21 cellular contexts compared by ENCODE assay signal in genomic region chr10:27372095-27372494, GRCh38.
DNase-seq lines count a peak whose midpoint lies in the region; ATAC-seq, FAIRE-seq and TF ChIP-seq lines count a peak whose summit lies in the region.
"Had no signal": no experiment of that assay in that cellular context is flagged by ENCODE, and none has a peak within 500 bp of the region (broad histone marks: within the 10 kb centered on the region; RNA-seq: fewer than 3 reads in every experiment).

No MANE protein-coding gene starts in this region.

- ATAC-seq in omental fat pad (ENCODE audit: low FRiP score): no peak
- ATAC-seq in naive thymus-derived CD4-positive, alpha-beta T cell: no peak
- ATAC-seq: GM12878 had no signal

- H3K4me1 ChIP-seq in astrocyte (ENCODE audit: insufficient read depth, low read length): no peaks in the 10 kb centered on the region
- no peaks in the 10 kb centered on the region for H3K4me1 ChIP-seq in naive thymus-derived CD4-positive, alpha-beta T cell (ENCODE audit: control insufficient read depth in 2 of 2, insufficient read depth in 2 of 2, low read length in 2 of 2)

- no peaks in the 10 kb centered on the region for H3K79me2 ChIP-seq in astrocyte (ENCODE audit: insufficient read depth, low read length)

- no peak overlapping the region for H3K4me3 ChIP-seq in AG10803 (ENCODE audit: low read length)
- H3K4me3 ChIP-seq in HFF-Myc (replicated peaks; ENCODE audit: low read depth, low read length): no peak overlapping the region
- no peak overlapping the region for H3K4me3 ChIP-seq in astrocyte (ENCODE audit: insufficient read depth, low read depth, low read length)
- no peak overlapping the region for H3K4me3 ChIP-seq in naive thymus-derived CD4-positive, alpha-beta T cell (ENCODE audit: low read length)
- H3K4me3 ChIP-seq: GM12878 had no signal

- no peaks in the 10 kb centered on the region for H3K27me3 ChIP-seq in astrocyte (ENCODE audit: insufficient read depth, low read length)
- no peaks in the 10 kb centered on the region for H3K27me3 ChIP-seq in naive thymus-derived CD4-positive, alpha-beta T cell (ENCODE audit: control insufficient read depth in 2 of 2, insufficient read depth in 2 of 2, low read length in 2 of 2)

- H3K4me3 Mint-ChIP-seq in astrocyte (ENCODE audit: unreplicated experiment): no peak overlapping the region
- no peak overlapping the region for H3K4me3 Mint-ChIP-seq in naive thymus-derived CD4-positive, alpha-beta T cell
- H3K4me3 Mint-ChIP-seq: B cell; CD4-positive, CD25-positive, alpha-beta regulatory T cell had no signal

- H2AFZ ChIP-seq in astrocyte (ENCODE audit: low read depth, low read length): no peak overlapping the region

- peaks cover 2% of the 10 kb centered on the region for H3K27me3 Mint-ChIP-seq in astrocyte (ENCODE audit: low read depth, unreplicated experiment)
- H3K27me3 Mint-ChIP-seq in naive thymus-derived CD4-positive, alpha-beta T cell: peaks cover 0 to 15% (median 8%) of the 10 kb centered on the region in 5 donors

- no peaks in the 10 kb centered on the region for H3K9me3 ChIP-seq in astrocyte (ENCODE audit: insufficient read depth, low read depth, low read length)
- no peaks in the 10 kb centered on the region for H3K9me3 ChIP-seq in naive thymus-derived CD4-positive, alpha-beta T cell (ENCODE audit: control insufficient read depth in 2 of 3, low read length in 3 of 3)

- H3K4me2 ChIP-seq in astrocyte (ENCODE audit: low read length): no peak overlapping the region
- H3K4me2 ChIP-seq: KMS-11 had no signal

- no peaks in the 10 kb centered on the region for H4K20me1 ChIP-seq in astrocyte (ENCODE audit: insufficient read depth, low read length)

- H3K9me3 Mint-ChIP-seq in astrocyte (ENCODE audit: unreplicated experiment): no peaks in the 10 kb centered on the region
- no peaks in the 10 kb centered on the region for H3K9me3 Mint-ChIP-seq in naive thymus-derived CD4-positive, alpha-beta T cell
- H3K9me3 Mint-ChIP-seq: CD4-positive, CD25-positive, alpha-beta regulatory T cell had no signal

- POLR2A ChIA-PET in naive thymus-derived CD4-positive, alpha-beta T cell (lab: Charles Lee): no interaction called here

- intact Hi-C loops in naive thymus-derived CD4-positive, alpha-beta T cell (cut with micrococcal nuclease): loop anchor here in 1 of 2 donors (10.0 kb wide), 1 partner anchor 873 kb away; no protein-coding TSS in a partner anchor

- H3K36me3 ChIP-seq in astrocyte (ENCODE audit: insufficient read depth, low read length): no peaks in the 10 kb centered on the region
- no peaks in the 10 kb centered on the region for H3K36me3 ChIP-seq in naive thymus-derived CD4-positive, alpha-beta T cell (ENCODE audit: control insufficient read depth in 2 of 3, insufficient read depth in 3 of 3, low read length in 3 of 3)

- no peak overlapping the region for H3K9ac ChIP-seq in astrocyte (ENCODE audit: low read length)
- H3K9ac ChIP-seq: KMS-11 had no signal

- TF ChIP-seq CTCF in AG10803 (conservative IDR thresholded peaks at IDR 0.05; ENCODE audit: low read length) (no peak), HFF-Myc (IDR thresholded peaks at IDR 0.05; ENCODE audit: low read depth, low read length, missing control alignments) (no peak), astrocyte (IDR thresholded peaks at IDR 0.05; ENCODE audit: insufficient read depth, low read depth, low read length) (no peak), omental fat pad (IDR thresholded peaks at IDR 0.05) (no peak)

- H3K4me1 Mint-ChIP-seq in astrocyte (ENCODE audit: low read depth, unreplicated experiment): no peaks in the 10 kb centered on the region
- no peaks in the 10 kb centered on the region for H3K4me1 Mint-ChIP-seq in naive thymus-derived CD4-positive, alpha-beta T cell
- H3K4me1 Mint-ChIP-seq: CD4-positive, CD25-positive, alpha-beta regulatory T cell had no signal

- no peak overlapping the region for H3K27ac Mint-ChIP-seq in astrocyte (ENCODE audit: unreplicated experiment)
- no peak overlapping the region for H3K27ac Mint-ChIP-seq in naive thymus-derived CD4-positive, alpha-beta T cell
- H3K27ac Mint-ChIP-seq: B cell; CD4-positive, CD25-positive, alpha-beta regulatory T cell had no signal

- no peak for FAIRE-seq in astrocyte (lab: Jason Lieb, UNC)
- FAIRE-seq: GM12878 had no signal

- CTCF ChIA-PET in naive thymus-derived CD4-positive, alpha-beta T cell (lab: Charles Lee): no interaction called here

- no peak overlapping the region for H3K27ac ChIP-seq in astrocyte (ENCODE audit: low read depth, low read length)
- no peak overlapping the region for H3K27ac ChIP-seq in naive thymus-derived CD4-positive, alpha-beta T cell (ENCODE audit: low read depth, low read length)
- H3K27ac ChIP-seq: HL-60, KMS-11 had no signal

- peak; percentile 8 for DNase-seq in AG10803 (ENCODE audit: low read depth)
- peak; percentile 20 for DNase-seq in HFF-Myc (ENCODE audit: extremely low read depth, low read depth)
- DNase-seq in astrocyte (ENCODE audit: low read depth): peak; percentile 2
- DNase-seq in fibroblast of peridontal ligament (ENCODE audit: extremely low read depth): peak; percentile 60
- DNase-seq in NCI-H2107 treated with DMSO at 0.1 percent for 48 hours (lab: John Stamatoyannopoulos, UW; ENCODE audit: unreplicated experiment): no peak
- DNase-seq in omental fat pad (ENCODE audit: low spot score): no peak
- DNase-seq in activated naive CD4-positive, alpha-beta T cell (lab: John Stamatoyannopoulos, UW): no peak
- DNase-seq in naive thymus-derived CD4-positive, alpha-beta T cell: no peak
- DNase-seq: CD4-positive, CD25-positive, alpha-beta regulatory T cell; COR-L47; DMS 273 treated with DMSO at 0.1 percent for 48 hours; GOT3; NCI-H1436 treated with DMSO at 0.1 percent for 48 hours; NCI-H2081; NCI-H446 treated with DMSO at 0.1 percent for 48 hours; OCI-M1; RPMI8226 had no signal

- H3K36me3 Mint-ChIP-seq in astrocyte (ENCODE audit: low read depth, unreplicated experiment): no peaks in the 10 kb centered on the region
- no peaks in the 10 kb centered on the region for H3K36me3 Mint-ChIP-seq in naive thymus-derived CD4-positive, alpha-beta T cell
- H3K36me3 Mint-ChIP-seq: CD4-positive, CD25-positive, alpha-beta regulatory T cell had no signal

Comparison
In these comparisons a context has a peak if more than half of its experiments do, and no peak if none do; other contexts are left out.
1. DNase-seq: peak in AG10803 (single experiment), HFF-Myc (single experiment), astrocyte (single experiment) and fibroblast of peridontal ligament (single experiment); none in NCI-H2107 treated with DMSO at 0.1 percent for 48 hours (single experiment), omental fat pad (single experiment), activated naive CD4-positive, alpha-beta T cell (0 of 4) and naive thymus-derived CD4-positive, alpha-beta T cell (0 of 9).